Comparison of ENCODE assay signal across 11 cellular contexts in the genomic region with DNA sequence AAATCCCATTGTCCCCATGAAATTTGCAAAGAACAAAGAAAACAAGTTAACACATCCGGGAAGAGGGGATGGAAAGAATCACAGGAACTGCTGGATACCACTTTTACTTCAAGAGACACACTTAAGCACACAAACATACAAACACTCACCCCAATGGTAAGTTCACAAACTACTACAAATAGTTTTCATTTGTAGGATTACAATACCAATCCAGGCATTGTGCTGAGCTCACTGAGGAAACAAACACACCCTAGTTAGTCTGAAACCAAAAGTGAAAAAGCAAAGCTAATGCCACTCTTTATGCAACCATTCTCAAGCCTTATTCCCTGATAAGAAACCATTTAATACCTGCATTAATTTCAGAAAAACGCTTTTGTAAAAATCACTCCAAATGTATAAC. TPM values are rescaled to one million over a fixed set of nuclear protein-coding genes. Genes with fewer than 3 reads are reported as not detected.
DNase-seq lines count a peak whose midpoint lies in the region; ATAC-seq and TF ChIP-seq lines count a peak whose summit lies in the region.
"Had no signal": no experiment of that assay in that cellular context is flagged by ENCODE, and none has a peak within 500 bp of the region (broad histone marks: within the 10 kb centered on the region; RNA-seq: fewer than 3 reads in every experiment).

No MANE protein-coding gene starts in this region.

- H3K4me1 ChIP-seq in thyroid gland (peaks cover 8 to 29% of the 10 kb centered on the region in 2 donors), OCI-LY7 (ENCODE audit: insufficient read depth, low read length, poor library complexity, severe bottlenecking) (no peaks in the 10 kb centered on the region)

- peak; percentile 36 for ATAC-seq in activated CD8-positive, alpha-beta memory T cell treated with anti-CD3 and anti-CD28 coated beads, Interleukin-2, amount 10 ng/mL, durations not matched to agents 7 days and 5 days
- ATAC-seq in activated T-helper 17 cell treated with anti-CD3 and anti-CD28 coated beads, Interleukin-2, amount 50 U/mL, for 72 hours (replicated peaks), result peak; percentile 31
- peak; percentile 76 for ATAC-seq in left colon
- ATAC-seq: stimulated activated naive B cell treated with anti-CD40 and anti-IgM and Interleukin-4, amounts not matched to agents 10 μg/mL and 1 μg/mL and 100 μg/mL, for 72 hours had no signal

- POLR2A ChIA-PET in OCI-LY7 (lab: Charles Lee), result interaction anchor here (1.0 kb wide), 1 partner anchor 17 kb away, joined by 3 read pairs; no protein-coding TSS in a partner anchor

- CTCF ChIA-PET in activated CD8-positive, alpha-beta memory T cell treated with anti-CD3 and anti-CD28 coated beads, Interleukin-2, amount 10 ng/mL, durations not matched to agents 7 days and 5 days (lab: Charles Lee), result interaction anchor here (1.4 kb wide), 1 partner anchor 48 kb away, joined by 3 read pairs; no protein-coding TSS in a partner anchor
- CTCF ChIA-PET in OCI-LY7 (lab: Charles Lee; ENCODE audit: unreplicated experiment), result no interaction called here

- H3K4me3 ChIP-seq in thyroid gland (replicated peaks in 1 of 3), result no peak overlapping the region
- H3K4me3 ChIP-seq in OCI-LY7 (ENCODE audit: low read depth, low read length, poor library complexity, severe bottlenecking), result no peak overlapping the region

- in situ Hi-C loops in ACHN (cut with HindIII; ENCODE audit: low pct_ligation_motif_present, low pct_unique_long_range_greater_than_20kb, low sequenced_read_pairs), result no loop called here

- peaks cover 27% of the 10 kb centered on the region for H3K4me1 Mint-ChIP-seq in activated CD8-positive, alpha-beta memory T cell treated with anti-CD3 and anti-CD28 coated beads, Interleukin-2, amount 10 ng/mL, durations not matched to agents 7 days and 5 days
- peaks cover 23% of the 10 kb centered on the region for H3K4me1 Mint-ChIP-seq in activated T-helper 17 cell treated with anti-CD3 and anti-CD28 coated beads, Interleukin-2, amount 50 U/mL, for 72 hours

- BruUV-seq in OCI-LY7 (replicated peaks; lab: Mats Ljungman, UMichigan), result no TSS peak

- DNase-seq in activated CD8-positive, alpha-beta memory T cell treated with anti-CD3 and anti-CD28 coated beads, Interleukin-2, amount 10 ng/mL, durations not matched to agents 7 days and 5 days, result no peak
- DNase-seq in activated CD8-positive, alpha-beta memory T cell treated with anti-CD3 and anti-CD28 coated beads, Interleukin-2, amount 50 U/mL, for 48 hours, result no peak
- DNase-seq in left colon, result no peak
- DNase-seq in thyroid gland, result no peak
- DNase-seq in ACHN, result no peak
- no peak for DNase-seq in EL
- DNase-seq in OCI-LY7 (ENCODE audit: low spot score), result no peak
- DNase-seq: activated T-cell treated with anti-CD3 and anti-CD28 coated beads for 4 hours; central memory CD4-positive, alpha-beta T cell; stimulated activated naive B cell treated with anti-CD40 and anti-IgM and Interleukin-4, amounts not matched to agents 10 μg/mL and 1 μg/mL and 100 μg/mL, for 72 hours had no signal

- H3K9me3 Mint-ChIP-seq in activated CD8-positive, alpha-beta memory T cell treated with anti-CD3 and anti-CD28 coated beads, Interleukin-2, amount 10 ng/mL, durations not matched to agents 7 days and 5 days (ENCODE audit: low read depth), result no peaks in the 10 kb centered on the region
- no peaks in the 10 kb centered on the region for H3K9me3 Mint-ChIP-seq in activated T-helper 17 cell treated with anti-CD3 and anti-CD28 coated beads, Interleukin-2, amount 50 U/mL, for 72 hours
- H3K9me3 Mint-ChIP-seq: stimulated activated naive B cell treated with anti-CD40 and anti-IgM and Interleukin-4, amounts not matched to agents 10 μg/mL and 1 μg/mL and 100 μg/mL, for 72 hours had no signal

- intact Hi-C loops in left colon (cut with DNase I, micrococcal nuclease), result no loop called here
- intact Hi-C loops in thyroid gland (cut with DNase I), result no loop called here
- intact Hi-C loops in OCI-LY7 (cut with micrococcal nuclease; ENCODE audit: unreplicated experiment), result no loop called here

- no peaks in the 10 kb centered on the region for H3K9me2 ChIP-seq in OCI-LY7 (ENCODE audit: insufficient read depth, low read length)

- H3K4me3 Mint-ChIP-seq in activated CD8-positive, alpha-beta memory T cell treated with anti-CD3 and anti-CD28 coated beads, Interleukin-2, amount 10 ng/mL, durations not matched to agents 7 days and 5 days, result no peak overlapping the region
- H3K4me3 Mint-ChIP-seq in activated T-helper 17 cell treated with anti-CD3 and anti-CD28 coated beads, Interleukin-2, amount 50 U/mL, for 72 hours, result peak overlapping the region; percentile 48
- H3K4me3 Mint-ChIP-seq: stimulated activated naive B cell treated with anti-CD40 and anti-IgM and Interleukin-4, amounts not matched to agents 10 μg/mL and 1 μg/mL and 100 μg/mL, for 72 hours had no signal

- H3K36me3 ChIP-seq in thyroid gland (peaks cover 0 to 5% of the 10 kb centered on the region in 2 donors), OCI-LY7 (ENCODE audit: insufficient read depth, low read length) (peaks cover 35% of the 10 kb centered on the region)

- H3K9me3 ChIP-seq in thyroid gland, result no peaks in the 10 kb centered on the region
- no peaks in the 10 kb centered on the region for H3K9me3 ChIP-seq in OCI-LY7 (ENCODE audit: low read length)

- H3K27me3 Mint-ChIP-seq in activated CD8-positive, alpha-beta memory T cell treated with anti-CD3 and anti-CD28 coated beads, Interleukin-2, amount 10 ng/mL, durations not matched to agents 7 days and 5 days, result no peaks in the 10 kb centered on the region
- H3K27me3 Mint-ChIP-seq in activated T-helper 17 cell treated with anti-CD3 and anti-CD28 coated beads, Interleukin-2, amount 50 U/mL, for 72 hours, result no peaks in the 10 kb centered on the region
- H3K27me3 Mint-ChIP-seq: stimulated activated naive B cell treated with anti-CD40 and anti-IgM and Interleukin-4, amounts not matched to agents 10 μg/mL and 1 μg/mL and 100 μg/mL, for 72 hours had no signal

- no peak overlapping the region for H3K4me2 ChIP-seq in OCI-LY7 (ENCODE audit: low read length)

- H3K27me3 ChIP-seq in thyroid gland, result no peaks in the 10 kb centered on the region

- H2AFZ ChIP-seq in OCI-LY7 (ENCODE audit: low read length), result no peak overlapping the region

- H3K27ac ChIP-seq in thyroid gland (peak overlapping the region in 2 of 3 donors; percentile 27 to 54), OCI-LY7 (ENCODE audit: low read depth, low read length, poor library complexity, severe bottlenecking) (no peak overlapping the region)

- WGBS in thyroid gland, 2 donors, result 36 to 52% methylated on average over 2 of the region's 2 CpGs

- TF ChIP-seq CTCF in thyroid gland (IDR thresholded peaks at IDR 0.05), result no peak
- TF ChIP-seq CTCF in OCI-LY7 (conservative IDR thresholded peaks at IDR 0.05; ENCODE audit: low read length), result no peak

- no peak overlapping the region for H3K27ac Mint-ChIP-seq in activated CD8-positive, alpha-beta memory T cell treated with anti-CD3 and anti-CD28 coated beads, Interleukin-2, amount 10 ng/mL, durations not matched to agents 7 days and 5 days
- no peak overlapping the region for H3K27ac Mint-ChIP-seq in activated T-helper 17 cell treated with anti-CD3 and anti-CD28 coated beads, Interleukin-2, amount 50 U/mL, for 72 hours
- H3K27ac Mint-ChIP-seq: stimulated activated naive B cell treated with anti-CD40 and anti-IgM and Interleukin-4, amounts not matched to agents 10 μg/mL and 1 μg/mL and 100 μg/mL, for 72 hours had no signal

- H3K79me2 ChIP-seq in OCI-LY7 (ENCODE audit: insufficient read depth, low read depth, low read length), result no peaks in the 10 kb centered on the region

- TF ChIP-seq POLR2A in thyroid gland (IDR thresholded peaks at IDR 0.05), result no peak

- H4K20me1 ChIP-seq in OCI-LY7 (ENCODE audit: insufficient read depth, low read length), result no peaks in the 10 kb centered on the region

- H3K36me3 Mint-ChIP-seq in activated CD8-positive, alpha-beta memory T cell treated with anti-CD3 and anti-CD28 coated beads, Interleukin-2, amount 10 ng/mL, durations not matched to agents 7 days and 5 days, result peaks cover 29% of the 10 kb centered on the region
- H3K36me3 Mint-ChIP-seq in activated T-helper 17 cell treated with anti-CD3 and anti-CD28 coated beads, Interleukin-2, amount 50 U/mL, for 72 hours (ENCODE audit: low read depth), result peaks cover 49% of the 10 kb centered on the region

RNA-seq across cellular contexts. Expression of gene RNF115, which starts 38.4 kb away (rescaled TPM):
- 10 to 100 TPM; 14.6 to 18.0 TPM for total RNA-seq in activated CD8-positive, alpha-beta memory T cell treated with anti-CD3 and anti-CD28 coated beads, Interleukin-2, amount 10 ng/mL, durations not matched to agents 7 days and 5 days
- 1 to 10 TPM; 7.9 to 9.3 TPM for total RNA-seq in activated T-helper 17 cell treated with anti-CD3 and anti-CD28 coated beads, Interleukin-2, amount 50 U/mL, for 72 hours
- total RNA-seq in left colon (1 to 10 TPM; 7.4 to 7.7 TPM), thyroid gland (10 to 100 TPM; 17.2 to 33.9 (median 25.4) TPM), OCI-LY7 (2022) (23.9 and 24.0 TPM in 2 replicates)
- 14.7 and 14.8 TPM in 2 replicates for total RNA-seq in OCI-LY7 (2014; rRNA removed; shearing (Covaris generic))

RNA-seq across cellular contexts. Expression of gene POLR3C, which starts 38.5 kb away (rescaled TPM):
- 10 to 100 TPM; 31.1 to 37.0 TPM for total RNA-seq in activated CD8-positive, alpha-beta memory T cell treated with anti-CD3 and anti-CD28 coated beads, Interleukin-2, amount 10 ng/mL, durations not matched to agents 7 days and 5 days
- total RNA-seq in activated T-helper 17 cell treated with anti-CD3 and anti-CD28 coated beads, Interleukin-2, amount 50 U/mL, for 72 hours, result 10 to 100 TPM; 20.4 to 22.2 TPM
- total RNA-seq in left colon (10 to 100 TPM; 18.4 to 20.3 TPM), thyroid gland (10 to 100 TPM; 28.0 to 36.5 (median 32.7) TPM), OCI-LY7 (2022) (78.8 and 80.0 TPM in 2 replicates)
- 48.9 and 57.1 TPM in 2 replicates for total RNA-seq in OCI-LY7 (2014; rRNA removed; shearing (Covaris generic))

RNA-seq across cellular contexts. Expression of gene NUDT17, which starts 59.9 kb away (rescaled TPM):
- total RNA-seq in activated CD8-positive, alpha-beta memory T cell treated with anti-CD3 and anti-CD28 coated beads, Interleukin-2, amount 10 ng/mL, durations not matched to agents 7 days and 5 days, result 1 to 10 TPM; 2.8 to 4.1 TPM
- 1 to 10 TPM; 2.3 to 2.7 TPM for total RNA-seq in activated T-helper 17 cell treated with anti-CD3 and anti-CD28 coated beads, Interleukin-2, amount 50 U/mL, for 72 hours
- total RNA-seq in left colon, result 1 to 10 TPM; 1.3 TPM
- total RNA-seq in thyroid gland, result 1 to 10 TPM; 2.4 to 4.6 (median 3.4) TPM
- 10.8 and 16.9 TPM in 2 replicates for total RNA-seq in OCI-LY7 (2014; rRNA removed; shearing (Covaris generic))
- 39.3 and 39.4 TPM in 2 replicates for total RNA-seq in OCI-LY7 (2022)
